Comparison of ENCODE assay signal across 16 cellular contexts in the genomic region with DNA sequence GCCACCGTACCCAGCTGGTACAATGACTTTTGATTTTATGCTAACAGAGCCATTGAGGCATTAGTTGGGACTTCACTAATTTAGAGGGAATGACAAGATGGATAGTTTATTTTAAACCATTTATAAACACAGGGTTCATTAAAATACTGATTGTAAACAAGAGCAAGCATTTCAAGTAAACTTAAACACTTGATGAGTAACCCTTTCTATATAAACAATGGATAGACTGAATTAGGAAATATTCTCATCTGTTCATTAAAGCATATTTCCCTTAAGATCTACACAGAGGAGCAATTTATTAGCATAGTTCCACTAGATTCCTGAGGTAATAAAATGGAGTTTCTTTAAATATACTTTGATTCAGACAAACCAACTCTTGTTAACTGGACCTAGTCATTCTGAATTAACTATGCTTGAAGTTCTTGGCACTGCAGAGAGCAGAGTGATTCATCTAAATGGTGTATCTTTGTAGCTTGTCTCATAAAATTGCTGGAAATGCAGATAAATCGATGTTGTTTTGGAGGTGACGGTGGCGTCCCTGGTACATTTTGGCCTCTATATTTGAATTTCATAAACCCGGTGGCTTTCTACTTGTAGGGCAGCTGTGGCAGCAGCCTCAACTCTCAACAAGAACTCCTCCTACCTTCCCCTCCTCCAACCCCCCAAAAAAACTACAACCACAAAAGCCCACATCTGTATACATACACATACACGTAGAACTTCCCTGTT. TPM values are rescaled to one million over a fixed set of nuclear protein-coding genes. Genes with fewer than 3 reads are reported as not detected.
DNase-seq lines count a peak whose midpoint lies in the region; ATAC-seq, FAIRE-seq and TF ChIP-seq lines count a peak whose summit lies in the region.
"Had no signal": no experiment of that assay in that cellular context is flagged by ENCODE, and none has a peak within 500 bp of the region (broad histone marks: within the 10 kb centered on the region; RNA-seq: fewer than 3 reads in every experiment).

No MANE protein-coding gene starts in this region.

- ATAC-seq in A549, result no peak
- ATAC-seq in HepG2, result no peak

- POLR2A ChIA-PET in A549 (lab: Yijun Ruan, JAX), result interaction anchor here (8.6 kb wide), 1 partner anchor 15 kb away, joined by 53 read pairs; a partner anchor contains a TSS
- POLR2A ChIA-PET in HepG2 (lab: Yijun Ruan, JAX), result no interaction called here

- H3K4me2 ChIP-seq in A549, result peak overlapping the region; percentile 13
- no peak overlapping the region for H3K4me2 ChIP-seq in HepG2 (ENCODE audit: low read depth, low read length)

- no peak overlapping the region for H2AFZ ChIP-seq in HepG2 (ENCODE audit: low read length)

- CTCF ChIA-PET in A549 (lab: Yijun Ruan, JAX) (interaction anchor here (0.8 to 7.5 kb wide), 5 partner anchors 7 to 38 kb away, joined by 3 to 82 read pairs (median 7); a partner anchor contains a TSS), HepG2 (lab: Yijun Ruan, JAX; ENCODE audit: low intra/inter-chr PET ratio, low total read pairs) (no interaction called here)

- H3K9me3 ChIP-seq in A549 (no peaks in the 10 kb centered on the region), HepG2 (ENCODE audit: low read length) (no peaks in the 10 kb centered on the region)
- no peaks in the 10 kb centered on the region for H3K9me3 ChIP-seq in effector memory CD4-positive, alpha-beta T cell (ENCODE audit: control insufficient read depth, low read length)
- H3K9me3 ChIP-seq: left ventricle myocardium inferior, thyroid gland had no signal

- TF ChIP-seq RAD21 in A549 (conservative IDR thresholded peaks at IDR 0.05 in 1 of 2, IDR thresholded peaks at IDR 0.05 in 1 of 2) (no peak), HepG2 (CRISPR knock-in tag; IDR thresholded peaks at IDR 0.05) (no peak)

- no peak overlapping the region for H3K4me3 ChIP-seq in A549
- H3K4me3 ChIP-seq in HFF-Myc (replicated peaks; ENCODE audit: low read depth, low read length), result no peak overlapping the region
- H3K4me3 ChIP-seq in HepG2 (replicated peaks in 1 of 3; ENCODE audit: insufficient read depth in 1 of 3, low read depth in 2 of 3, low read length in 3 of 3), result no peak overlapping the region
- H3K4me3 ChIP-seq in effector memory CD4-positive, alpha-beta T cell (ENCODE audit: insufficient read depth, low read depth, low read length, poor library complexity, severe bottlenecking), result no peak overlapping the region
- H3K4me3 ChIP-seq: left ventricle myocardium inferior, thyroid gland had no signal

- TF ChIP-seq EP300 in A549 (IDR thresholded peaks at IDR 0.05) (no peak), HepG2 (IDR thresholded peaks at IDR 0.05; ENCODE audit: low read depth in 2 of 2, low read length in 2 of 2) (no peak), HepG2 (CRISPR knock-in tag; IDR thresholded peaks at IDR 0.05; ENCODE audit: borderline replicate concordance) (no peak)

- no TSS peak for BruUV-seq in HepG2 (replicated peaks; lab: Mats Ljungman, UMichigan)

- no peaks in the 10 kb centered on the region for H3K36me3 ChIP-seq in HepG2 (replicated peaks in 1 of 2; ENCODE audit: control insufficient read depth in 1 of 2, insufficient read depth in 2 of 2, low read length in 2 of 2)
- H3K36me3 ChIP-seq in effector memory CD4-positive, alpha-beta T cell (ENCODE audit: control insufficient read depth, insufficient read depth, low read length), result no peaks in the 10 kb centered on the region
- H3K36me3 ChIP-seq: left ventricle myocardium inferior, thyroid gland had no signal

- H3K79me2 ChIP-seq in HepG2 (ENCODE audit: insufficient read depth, low read length), result no peaks in the 10 kb centered on the region

- H3K9ac ChIP-seq in HepG2 (ENCODE audit: insufficient read depth, low read depth, low read length), result no peak overlapping the region

- no peaks in the 10 kb centered on the region; a peak in 1 of 5 replicates for H3K27me3 ChIP-seq in HepG2 (ENCODE audit: control insufficient read depth in 1 of 2, insufficient read depth in 2 of 2, low read length in 2 of 2)
- H3K27me3 ChIP-seq in effector memory CD4-positive, alpha-beta T cell (replicated peaks; ENCODE audit: control insufficient read depth, insufficient read depth, low read length, poor library complexity, severe bottlenecking), result no peaks in the 10 kb centered on the region
- H3K27me3 ChIP-seq: thyroid gland had no signal

- H3K27ac ChIP-seq in A549 (peak overlapping the region; percentile 90 to 95), HepG2 (ENCODE audit: extremely low read length, insufficient read depth, low read length) (no peak overlapping the region)
- H3K27ac ChIP-seq in effector memory CD4-positive, alpha-beta T cell (ENCODE audit: insufficient read depth, low read length, poor library complexity, severe bottlenecking), result no peak overlapping the region
- H3K27ac ChIP-seq: left ventricle myocardium inferior, thyroid gland had no signal

- DNase-seq in A549 (ENCODE audit: low read depth in 1 of 2, low spot score in 1 of 2) (no peak), HFF-Myc (ENCODE audit: extremely low read depth, low read depth) (peak; percentile 39), astrocyte of the hippocampus (ENCODE audit: low read depth, low spot score) (peak; percentile 75), kidney glomerular epithelial cell (lab: John Stamatoyannopoulos, UW) (peak; percentile 64), HepG2 (ENCODE audit: low spot score) (no peak), globus pallidus (ENCODE audit: low spot score) (no peak)
- no peak for DNase-seq in activated CD4-positive, alpha-beta T cell treated with anti-CD3 and anti-CD28 coated beads for 1 hour
- DNase-seq in effector memory CD4-positive, alpha-beta T cell, result no peak
- DNase-seq: activated CD4-positive, alpha-beta memory T cell treated with anti-CD3 and anti-CD28 coated beads for 36 hours; activated effector memory CD4-positive, alpha-beta T cell treated with anti-CD3 and anti-CD28 coated beads, Interleukin-2, amount 50 U/mL, for 16 hours; DMS79 treated with DMSO at 0.1 percent for 48 hours; H9; left ventricle myocardium inferior; NCI-H1105; small intestine; thyroid gland had no signal

- H3K4me1 ChIP-seq in A549, result peaks cover 72% of the 10 kb centered on the region
- peaks cover 22% of the 10 kb centered on the region for H3K4me1 ChIP-seq in HepG2 (ENCODE audit: insufficient read depth, low read length)
- H3K4me1 ChIP-seq in effector memory CD4-positive, alpha-beta T cell (ENCODE audit: control insufficient read depth, insufficient read depth, low read length, poor library complexity, severe bottlenecking), result no peaks in the 10 kb centered on the region

- in situ Hi-C loops in HepG2 (cut with HindIII; ENCODE audit: extremely low pct_ligation_motif_present, low pct_unique_long_range_greater_than_20kb), result no loop called here

- WGBS in A549 (ENCODE audit: missing lambda C conversion rate), result 76% methylated on average over 6 of the region's 6 CpGs
- 94% methylated on average over 6 of the region's 6 CpGs for WGBS in HepG2 (ENCODE audit: low lambda C conversion rate)

- H4K20me1 ChIP-seq in HepG2 (ENCODE audit: insufficient read depth, low read length), result no peaks in the 10 kb centered on the region

- intact Hi-C loops in HepG2 (cut with micrococcal nuclease; ENCODE audit: unreplicated experiment), result no loop called here

- TF ChIP-seq POLR2A in A549 (IDR thresholded peaks at IDR 0.05; ENCODE audit: low read length), result no peak
- TF ChIP-seq POLR2A in HepG2 (IDR thresholded peaks at IDR 0.05; ENCODE audit: insufficient read depth in 1 of 2, low read depth in 2 of 2, low read length in 2 of 2), result no peak

- TF ChIP-seq CTCF in A549 (IDR thresholded peaks at IDR 0.05) (no peak), HFF-Myc (IDR thresholded peaks at IDR 0.05; ENCODE audit: low read depth, low read length, missing control alignments) (no peak), HepG2 (CRISPR knock-in tag; IDR thresholded peaks at IDR 0.05) (no peak)

- no peak for FAIRE-seq in A549 (lab: Jason Lieb, UNC)
- FAIRE-seq in HepG2 (lab: Jason Lieb, UNC), result no peak
- FAIRE-seq: small intestine had no signal

RNA-seq across cellular contexts. Expression of a gene that starts 15.4 kb away (rescaled TPM):
- 262 and 285 TPM in 2 replicates for polyA plus RNA-seq in A549 (2011; rRNA removed)
- 127 and 130 TPM in 2 replicates for polyA plus RNA-seq in A549 (2012; cell fraction: cytosol; rRNA removed)
- 60.2 and 94.6 TPM in 2 replicates for polyA plus RNA-seq in A549 (2012; cell fraction: nucleus; rRNA removed)
- polyA plus RNA-seq in A549 (2017; fragmentation: RNase III; extraction: RNeasy Plus Mini Kit Qiagen cat#74134 plus additional on column Dnase treatment), result 273 to 292 TPM (median 276 TPM) in 3 replicates
- polyA minus RNA-seq in A549 (2011; rRNA and poly(A)+ RNA removed), result 73.4 and 85.0 TPM in 2 replicates
- 222 and 289 TPM in 2 replicates for total RNA-seq in HepG2 (2016; rRNA removed; fragmentation: Illumina TruSeq; extraction: Trizol)
- total RNA-seq in HepG2 (2016; cell fraction: cytosol; rRNA removed; fragmentation: Illumina TruSeq; extraction: Trizol; ENCODE audit: low read depth), result 104 and 114 TPM in 2 replicates
- 211 and 292 TPM in 2 replicates for total RNA-seq in HepG2 (2016; cell fraction: insoluble cytoplasmic fraction; rRNA removed; fragmentation: Illumina TruSeq; extraction: Trizol)
- total RNA-seq in HepG2 (2016; cell fraction: membrane; rRNA removed; fragmentation: Illumina TruSeq; extraction: Trizol), result 204 and 207 TPM in 2 replicates
- total RNA-seq in HepG2 (2016; cell fraction: nucleus; rRNA removed; fragmentation: Illumina TruSeq; extraction: Trizol), result 115 and 129 TPM in 2 replicates
- 51.4 and 67.9 TPM in 2 replicates for polyA plus RNA-seq in HepG2 (2011; rRNA removed)
- polyA plus RNA-seq in HepG2 (2011; cell fraction: cytosol; rRNA removed), result 57.5 and 78.7 TPM in 2 replicates
- polyA plus RNA-seq in HepG2 (2011; cell fraction: nucleus; rRNA removed), result 39.7 and 47.6 TPM in 2 replicates
- polyA plus RNA-seq in HepG2 (2012), result 254 and 278 TPM in 2 replicates
- polyA plus RNA-seq in HepG2 (2016; cell fraction: cytosol; fragmentation: Illumina TruSeq; extraction: Trizol; ENCODE audit: low read depth), result 130 and 148 TPM in 2 replicates
- 312 and 323 TPM in 2 replicates for polyA plus RNA-seq in HepG2 (2016; cell fraction: insoluble cytoplasmic fraction; fragmentation: Illumina TruSeq; extraction: Trizol; ENCODE audit: low read depth)
- polyA plus RNA-seq in HepG2 (2016; cell fraction: membrane; fragmentation: Illumina TruSeq; extraction: Trizol; ENCODE audit: low read depth), result 182 and 196 TPM in 2 replicates
- 145 and 163 TPM in 2 replicates for polyA plus RNA-seq in HepG2 (2016; cell fraction: nucleus; fragmentation: Illumina TruSeq; extraction: Trizol; ENCODE audit: insufficient read depth, low read depth)
- 45.3 and 49.0 TPM in 2 replicates for polyA minus RNA-seq in HepG2 (2011; rRNA and poly(A)+ RNA removed; ENCODE audit: low replicate concordance)
- 83.7 and 98.7 TPM in 2 replicates for polyA minus RNA-seq in HepG2 (2011; cell fraction: cytosol; rRNA and poly(A)+ RNA removed)
- 59.0 and 61.9 TPM in 2 replicates for polyA minus RNA-seq in HepG2 (2011; cell fraction: nucleus; rRNA and poly(A)+ RNA removed)

RNA-seq across cellular contexts. Expression of a gene that starts 40.6 kb away (rescaled TPM):
- 9.5 and 9.8 TPM in 2 replicates for polyA plus RNA-seq in A549 (2011; rRNA removed)
- 57.8 and 74.6 TPM in 2 replicates for polyA plus RNA-seq in A549 (2012; cell fraction: cytosol; rRNA removed)
- 174 and 265 TPM in 2 replicates for polyA plus RNA-seq in A549 (2012; cell fraction: nucleus; rRNA removed)
- polyA plus RNA-seq in A549 (2017; fragmentation: RNase III; extraction: RNeasy Plus Mini Kit Qiagen cat#74134 plus additional on column Dnase treatment), result 31.3 to 35.3 TPM (median 34.2 TPM) in 3 replicates
- polyA minus RNA-seq in A549 (2011; rRNA and poly(A)+ RNA removed), result 2.1 and 3.2 TPM in 2 replicates
- total RNA-seq in HepG2 (2016; rRNA removed; fragmentation: Illumina TruSeq; extraction: Trizol), result 9.8 and 18.4 TPM in 2 replicates
- total RNA-seq in HepG2 (2016; cell fraction: cytosol; rRNA removed; fragmentation: Illumina TruSeq; extraction: Trizol; ENCODE audit: low read depth), result 12.2 and 16.1 TPM in 2 replicates
- 10.6 and 19.5 TPM in 2 replicates for total RNA-seq in HepG2 (2016; cell fraction: insoluble cytoplasmic fraction; rRNA removed; fragmentation: Illumina TruSeq; extraction: Trizol)
- total RNA-seq in HepG2 (2016; cell fraction: membrane; rRNA removed; fragmentation: Illumina TruSeq; extraction: Trizol), result 12.0 and 14.7 TPM in 2 replicates
- total RNA-seq in HepG2 (2016; cell fraction: nucleus; rRNA removed; fragmentation: Illumina TruSeq; extraction: Trizol), result 14.6 and 16.0 TPM in 2 replicates
- polyA plus RNA-seq in HepG2 (2011; rRNA removed), result 11.8 and 12.6 TPM in 2 replicates
- polyA plus RNA-seq in HepG2 (2011; cell fraction: cytosol; rRNA removed), result 6.8 and 16.3 TPM in 2 replicates
- 56.9 and 70.5 TPM in 2 replicates for polyA plus RNA-seq in HepG2 (2011; cell fraction: nucleus; rRNA removed)
- polyA plus RNA-seq in HepG2 (2012), result 8.1 and 13.6 TPM in 2 replicates
- polyA plus RNA-seq in HepG2 (2016; cell fraction: cytosol; fragmentation: Illumina TruSeq; extraction: Trizol; ENCODE audit: low read depth), result 10.0 and 12.3 TPM in 2 replicates
- polyA plus RNA-seq in HepG2 (2016; cell fraction: insoluble cytoplasmic fraction; fragmentation: Illumina TruSeq; extraction: Trizol; ENCODE audit: low read depth), result 8.1 and 10.1 TPM in 2 replicates
- 9.1 and 10.0 TPM in 2 replicates for polyA plus RNA-seq in HepG2 (2016; cell fraction: membrane; fragmentation: Illumina TruSeq; extraction: Trizol; ENCODE audit: low read depth)
- 30.4 and 30.9 TPM in 2 replicates for polyA plus RNA-seq in HepG2 (2016; cell fraction: nucleus; fragmentation: Illumina TruSeq; extraction: Trizol; ENCODE audit: insufficient read depth, low read depth)
- 5.5 and 7.7 TPM in 2 replicates for polyA minus RNA-seq in HepG2 (2011; rRNA and poly(A)+ RNA removed; ENCODE audit: low replicate concordance)
- polyA minus RNA-seq in HepG2 (2011; cell fraction: cytosol; rRNA and poly(A)+ RNA removed), result 3.2 and 9.5 TPM in 2 replicates
- polyA minus RNA-seq in HepG2 (2011; cell fraction: nucleus; rRNA and poly(A)+ RNA removed), result 3.4 and 4.1 TPM in 2 replicates

Comparison
In these comparisons a context has a peak if more than half of its experiments do, and no peak if none do; other contexts are left out.
1. DNase-seq: peak in HFF-Myc (single experiment), astrocyte of the hippocampus (single experiment) and kidney glomerular epithelial cell (single experiment); none in A549 (0 of 2), activated CD4-positive, alpha-beta T cell treated with anti-CD3 and anti-CD28 coated beads for 1 hour (single experiment), HepG2 (single experiment), effector memory CD4-positive, alpha-beta T cell (0 of 3) and globus pallidus (single experiment).
2. H3K27ac ChIP-seq: peak in A549 (2 of 2); none in HepG2 (single experiment) and effector memory CD4-positive, alpha-beta T cell (single experiment).